In genomic region chr1:228009116-228009827, GRCh38 we compare ENCODE assay signal across 15 cellular contexts. TPM values are rescaled to one million over a fixed set of nuclear protein-coding genes. Genes with fewer than 3 reads are reported as not detected.
DNase-seq lines count a peak whose midpoint lies in the region; ATAC-seq, FAIRE-seq and TF ChIP-seq lines count a peak whose summit lies in the region.
"Had no signal": no experiment of that assay in that cellular context is flagged by ENCODE, and none has a peak within 500 bp of the region (broad histone marks: within the 10 kb centered on the region; RNA-seq: fewer than 3 reads in every experiment).

No MANE protein-coding gene starts in this region.

- peak overlapping the region; percentile 55; the same call in 1 of the 2 replicates for H3K4me3 ChIP-seq in Karpas-422 (ENCODE audit: low read length)
- no peak overlapping the region; a peak in 2 of 8 replicates for H3K4me3 ChIP-seq in H1 (ENCODE audit: extremely low read depth in 1 of 4, insufficient read depth in 2 of 4, low read depth in 3 of 4, low read length in 4 of 4)
- H3K4me3 ChIP-seq in stomach, result no peak overlapping the region
- H3K4me3 ChIP-seq in left lung, result no peak overlapping the region

- H4K20me1 ChIP-seq in Karpas-422 (ENCODE audit: insufficient read depth, low read depth, low read length) (no peaks in the 10 kb centered on the region), H1 (replicated peaks in 1 of 2; ENCODE audit: control insufficient read depth in 1 of 2, insufficient read depth in 2 of 2, low read length in 2 of 2) (peaks cover 13 to 17% of the 10 kb centered on the region in 2 experiments)

- no peak overlapping the region for H2BK12ac ChIP-seq in H1 (ENCODE audit: low read depth, low read length)

- H3K79me2 ChIP-seq in Karpas-422 (ENCODE audit: low read length) (no peaks in the 10 kb centered on the region), H1 (ENCODE audit: control insufficient read depth in 1 of 2, insufficient read depth in 2 of 2, low read length in 2 of 2) (no peaks in the 10 kb centered on the region)

- no peak for ATAC-seq in left lung
- no peak for ATAC-seq in HG02623 (IDR thresholded peaks at IDR 0.05; ENCODE audit: unreplicated experiment)

- no peaks in the 10 kb centered on the region for H3K79me1 ChIP-seq in H1 (ENCODE audit: low read depth, low read length)

- POLR2A ChIA-PET in H1 (lab: Charles Lee; ENCODE audit: partially characterized antibody), result no interaction called here

- H2BK5ac ChIP-seq in H1 (ENCODE audit: low read depth, low read length), result no peak overlapping the region

- CTCF ChIA-PET in H1 (lab: Charles Lee; ENCODE audit: partially characterized antibody), result interaction anchor here (0.7 to 1.7 kb wide), 4 partner anchors 13 to 463 kb away, joined by 3 to 8 read pairs (median 4); no protein-coding TSS in a partner anchor

- no peak overlapping the region for H3K14ac ChIP-seq in H1 (ENCODE audit: insufficient read length)

- H2BK20ac ChIP-seq in H1 (ENCODE audit: low read length), result no peak overlapping the region

- H2BK120ac ChIP-seq in H1 (replicated peaks; ENCODE audit: low read depth, low read length), result no peak overlapping the region

- no peaks in the 10 kb centered on the region; the same call in 1 of the 2 replicates for H3K27me3 ChIP-seq in Karpas-422 (ENCODE audit: low read length)
- H3K27me3 ChIP-seq in H1 (replicated peaks in 1 of 4; ENCODE audit: control insufficient read depth in 3 of 4, extremely low read depth in 1 of 4, insufficient read depth in 3 of 4, low read length in 3 of 4), result peaks cover 65 to 95% (median 88%) of the 10 kb centered on the region in 4 experiments
- peaks cover 34 to 98% (median 59%) of the 10 kb centered on the region in 3 donors for H3K27me3 ChIP-seq in stomach
- H3K27me3 ChIP-seq in left lung, result peaks cover 48 to 96% of the 10 kb centered on the region in 2 donors

- H3K9me3 ChIP-seq in Karpas-422 (ENCODE audit: low read length) (no peaks in the 10 kb centered on the region), H1 (ENCODE audit: insufficient read depth in 2 of 2, low read depth in 1 of 2, low read length in 1 of 2) (no peaks in the 10 kb centered on the region), stomach (no peaks in the 10 kb centered on the region), left lung (no peaks in the 10 kb centered on the region)

- WGBS in H1 (ENCODE audit: extremely low coverage in 1 of 2, insufficient coverage in 1 of 2, insufficient read length in 1 of 2, insufficient replicate concordance in 2 of 2, low coverage in 1 of 2, low lambda C conversion rate in 2 of 2, missing lambda C conversion rate in 1 of 2), 2 experiments, result 58% methylated on average over 8 of the region's 8 CpGs; no CpG with 5 or more reads in 1 of the 2 experiments
- WGBS in stomach, 5 donors, result 10 to 20% (median 14%) methylated on average over 7 to 8 of the region's 8 CpGs

- no peak overlapping the region for H3K23ac ChIP-seq in H1 (ENCODE audit: insufficient read length)

- peak; percentile 59 for DNase-seq in activated effector memory CD4-positive, alpha-beta T cell treated with anti-CD3 and anti-CD28 coated beads, Interleukin-2, amount 50 U/mL, for 16 hours
- DNase-seq in activated effector memory CD4-positive, alpha-beta T cell treated with Interleukin-2 at 50 U/mL for 16 hours, result no peak
- DNase-seq in Karpas-422, result peak; percentile 43
- no peak for DNase-seq in H1 (ENCODE audit: low read depth in 1 of 2, low spot score in 2 of 2)
- peak; percentile 3 for DNase-seq in stomach
- DNase-seq in NCI-H2227 treated with DMSO at 0.1 percent for 48 hours (lab: John Stamatoyannopoulos, UW), result no peak
- DNase-seq in left lung, result no peak
- DNase-seq: NCI-H1694 had no signal

- no peak overlapping the region for H2BK15ac ChIP-seq in H1 (ENCODE audit: low read length)

- no peak overlapping the region for H3K56ac ChIP-seq in H1 (replicated peaks; ENCODE audit: insufficient read length, low read depth, low read length)

- no peak for TF ChIP-seq RAD21 in H1 (IDR thresholded peaks at IDR 0.05 in 1 of 2, conservative IDR thresholded peaks at IDR 0.05 in 1 of 2; ENCODE audit: low read depth in 2 of 2, low read length in 2 of 2)

- H3K27ac ChIP-seq in Karpas-422 (ENCODE audit: low read length) (no peak overlapping the region), H1 (ENCODE audit: low read depth, low read length) (no peak overlapping the region), stomach (no peak overlapping the region), left lung (no peak overlapping the region)

- intact Hi-C loops in stomach (cut with DNase I; ENCODE audit: low total_unique reads) (no loop called here), left lung (cut with DNase I) (no loop called here)

- H4K5ac ChIP-seq in H1 (ENCODE audit: insufficient read length, low read depth, low read length), result no peak overlapping the region

- TF ChIP-seq POLR2A in H1 (IDR thresholded peaks at IDR 0.05; ENCODE audit: control extremely low read depth in 1 of 2, low read depth in 2 of 2, low read length in 2 of 2), result no peak
- TF ChIP-seq POLR2A in stomach (IDR thresholded peaks at IDR 0.05), result no peak

- TF ChIP-seq CTCF in H1 (IDR thresholded peaks at IDR 0.05; ENCODE audit: control extremely low read depth in 1 of 3, insufficient read depth in 1 of 3, low read depth in 1 of 3, low read length in 3 of 3) (no peak), stomach (IDR thresholded peaks at IDR 0.05) (no peak), left lung (IDR thresholded peaks at IDR 0.05) (no peak)

- H3K9me2 ChIP-seq in Karpas-422 (replicated peaks; ENCODE audit: insufficient read depth, low read length), result no peaks in the 10 kb centered on the region

- no peak for FAIRE-seq in H1 (lab: Jason Lieb, UNC)
- FAIRE-seq: bronchial epithelial cell had no signal

- H2AFZ ChIP-seq in Karpas-422 (ENCODE audit: low read length), result peak overlapping the region; percentile 47; the same call in 1 of the 2 replicates
- no peak overlapping the region for H2AFZ ChIP-seq in H1 (ENCODE audit: low read length)

- H3K4ac ChIP-seq in H1 (replicated peaks; ENCODE audit: insufficient read length, low read depth, low read length), result no peak overlapping the region

- peaks cover 29% of the 10 kb centered on the region for H3K4me1 ChIP-seq in Karpas-422 (ENCODE audit: low read length)
- H3K4me1 ChIP-seq in H1 (replicated peaks in 1 of 4; ENCODE audit: control insufficient read depth in 3 of 4, insufficient read depth in 4 of 4, low read length in 3 of 4), result peaks cover 0 to 38% (median 21%) of the 10 kb centered on the region in 4 experiments; a peak in 6 of 7 replicates
- peaks cover 4 to 43% (median 31%) of the 10 kb centered on the region in 4 donors for H3K4me1 ChIP-seq in stomach
- peaks cover 0 to 6% of the 10 kb centered on the region in 2 donors for H3K4me1 ChIP-seq in left lung

- H4K8ac ChIP-seq in H1 (ENCODE audit: extremely low read depth, insufficient read depth, low read length), result no peak overlapping the region; the same call in 1 of the 2 replicates

- H2AK5ac ChIP-seq in H1 (ENCODE audit: low read depth, low read length), result no peak overlapping the region

- H3K18ac ChIP-seq in H1 (ENCODE audit: extremely low read depth, low read length), result no peak overlapping the region

- no peak for TF ChIP-seq EP300 in H1 (IDR thresholded peaks at IDR 0.05; ENCODE audit: borderline replicate concordance in 1 of 2, low read depth in 2 of 2, low read length in 2 of 2)
- no peak for TF ChIP-seq EP300 in stomach (IDR thresholded peaks at IDR 0.05)

- H3K36me3 ChIP-seq in Karpas-422 (ENCODE audit: insufficient read depth, low read length) (no peaks in the 10 kb centered on the region), H1 (ENCODE audit: control insufficient read depth in 2 of 4, insufficient read depth in 4 of 4, low read length in 3 of 4) (peaks cover 0 to 6% (median 0%) of the 10 kb centered on the region in 4 experiments; a peak in 1 of 8 replicates), stomach (no peaks in the 10 kb centered on the region), left lung (no peaks in the 10 kb centered on the region)

- peaks cover 10% of the 10 kb centered on the region; the same call in 1 of the 2 replicates for H3K23me2 ChIP-seq in H1 (ENCODE audit: low read depth, low read length)

- H3K9ac ChIP-seq in Karpas-422 (ENCODE audit: low read length) (peak overlapping the region; percentile 38), H1 (replicated peaks in 1 of 4; ENCODE audit: extremely low read depth in 1 of 4, low read depth in 3 of 4, low read length in 3 of 4) (no peak overlapping the region)

- peak overlapping the region; percentile 64 for H3K4me2 ChIP-seq in Karpas-422 (ENCODE audit: low read depth, low read length, poor library complexity, severe bottlenecking)
- peak overlapping the region; percentile 47 to 73; a peak in 2 of 4 replicates for H3K4me2 ChIP-seq in H1 (ENCODE audit: insufficient read depth in 1 of 2, low read depth in 2 of 2, low read length in 2 of 2)

- no peak overlapping the region for H4K91ac ChIP-seq in H1 (replicated peaks; ENCODE audit: insufficient read length, low read length)

TF ChIP-seq in H1, 55 proteins besides CTCF, POLR2A, EP300 and RAD21:
- TF ChIP-seq ASH2L (IDR thresholded peaks at IDR 0.05; ENCODE audit: low read length) (no peak), CTBP2 (IDR thresholded peaks at IDR 0.05; ENCODE audit: borderline replicate concordance, insufficient read depth, insufficient read length, low read length) (no peak)

RNA-seq across cellular contexts. Expression of gene WNT3A, which starts 2.5 kb away (rescaled TPM):
- total RNA-seq in Karpas-422 (2014; rRNA removed; shearing (Covaris generic); ENCODE audit: low replicate concordance), result not detected in 2 replicates
- 0.10 and 0.19 TPM in 2 replicates for total RNA-seq in H1 (2021; fragmentation: NEBNext Ultra II Directional; extraction: Animal tissue kit (Norgen Biotek cat#: 25700))
- 0.08 and 0.13 TPM in 2 replicates for polyA plus RNA-seq in H1 (2011; rRNA removed)
- polyA plus RNA-seq in H1 (2011; cell fraction: cytosol; rRNA removed), result 0.05 TPM
- polyA plus RNA-seq in H1 (2011; cell fraction: nucleus; rRNA removed), result 0.26 TPM
- polyA plus RNA-seq in H1 (2012, experiment 1 of 2), result 0.05 to 0.17 TPM (median 0.08 TPM) in 3 of 4 replicates, not detected in the other
- polyA plus RNA-seq in H1 (2012, experiment 2 of 2), result 0.13 TPM
- polyA plus RNA-seq in H1 (2013, experiment 1 of 2), result 0.02 TPM
- 0.07 TPM for polyA plus RNA-seq in H1 (2013, experiment 2 of 2)
- polyA minus RNA-seq in H1 (2011; rRNA and poly(A)+ RNA removed), result 0.06 and 0.07 TPM in 2 replicates
- not detected for polyA minus RNA-seq in H1 (2011; cell fraction: cytosol; rRNA and poly(A)+ RNA removed)
- polyA minus RNA-seq in H1 (2011; cell fraction: nucleus; rRNA and poly(A)+ RNA removed), result 0.40 TPM
- not detected for total RNA-seq in stomach
- under 1 TPM in 2 of 3 donors, not detected in 1; 0.31 to 0.90 TPM for polyA plus RNA-seq in stomach
- 1 to 10 TPM in 1 of 2 donors, under 1 TPM in 1; 0.96 to 1.5 TPM for total RNA-seq in left lung
- total RNA-seq: activated T-helper 1 cell treated with anti-CD3 and anti-CD28 coated beads, Interleukin-12 subunit alpha, Interleukin-12 subunit beta, Interleukin-2, Interleukin-4 antibody, amounts not matched to agents 30 ng/mL and 10 ng/mL and 1 ng/mL, durations not matched to agents 14 hours and 24 hours and 36 hours; bronchial epithelial cell; epithelial cell of proximal tubule; T-helper 2 cell treated with Interferon-gamma antibody and Interleukin-4, amounts not matched to agents 100 ng/mL and 5 ng/mL, for 36 hours; urinary bladder had no signal
- polyA plus RNA-seq: BJ, urinary bladder had no signal

Comparison
In these comparisons a context has a peak if more than half of its experiments do, and no peak if none do; other contexts are left out.
1. DNase-seq: peak in activated effector memory CD4-positive, alpha-beta T cell treated with anti-CD3 and anti-CD28 coated beads, Interleukin-2, amount 50 U/mL, for 16 hours (single experiment), Karpas-422 (single experiment) and stomach (single experiment); none in activated effector memory CD4-positive, alpha-beta T cell treated with Interleukin-2 at 50 U/mL for 16 hours (single experiment), H1 (0 of 2), NCI-H2227 treated with DMSO at 0.1 percent for 48 hours (single experiment) and left lung (0 of 2).